In the genomic region with DNA sequence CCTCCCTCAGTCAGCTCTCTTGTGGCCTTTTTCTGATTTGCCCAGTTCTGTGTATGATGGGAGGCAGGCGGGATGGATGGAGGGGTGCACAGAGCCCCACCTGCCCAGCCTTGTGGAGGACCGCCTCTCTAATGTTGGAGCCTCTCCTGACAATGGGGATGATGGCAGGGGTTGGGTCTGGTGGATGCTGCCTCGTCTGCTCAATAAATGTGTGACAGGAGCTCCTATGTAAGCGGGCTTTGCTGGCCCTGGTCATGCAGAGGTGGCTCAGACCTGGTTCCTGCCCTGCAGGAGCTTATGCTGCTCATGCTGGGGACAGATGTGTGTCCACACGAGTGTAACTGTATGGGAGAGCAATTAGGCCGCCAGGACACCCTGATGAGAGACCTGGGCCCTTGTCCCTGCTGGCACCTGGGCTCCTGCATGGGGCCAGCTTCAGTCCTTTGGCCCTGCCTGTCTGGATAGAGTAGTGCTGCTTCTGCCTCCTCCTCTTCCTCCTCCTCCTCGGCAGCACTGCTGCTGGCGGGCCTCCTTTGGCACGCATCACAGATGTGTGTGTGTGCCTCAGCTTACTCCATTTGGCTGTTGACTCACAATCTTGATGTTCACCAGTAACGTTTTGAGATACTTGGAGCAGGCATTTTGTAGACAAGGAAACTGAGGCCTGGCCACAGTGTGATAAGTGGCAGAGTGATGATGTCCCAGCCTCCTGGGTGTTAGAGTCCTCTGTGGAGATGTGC, we compare ENCODE assay signal across 14 cellular contexts.
"Had no signal": no experiment of that assay in that cellular context is flagged by ENCODE, and none has a peak within 500 bp of the region (broad histone marks: within the 10 kb centered on the region; RNA-seq: fewer than 3 reads in every experiment).

No MANE protein-coding gene starts in this region.

- H2AFZ ChIP-seq: hepatocyte had no signal

- ATAC-seq: activated CD8-positive, alpha-beta memory T cell treated with anti-CD3 and anti-CD28 coated beads, Interleukin-2, amount 10 ng/mL, durations not matched to agents 7 days and 5 days; esophagus mucosa; stimulated activated memory B cell treated with anti-CD40 and anti-IgM and Interleukin-4, amounts not matched to agents 10 μg/mL and 1 μg/mL and 100 μg/mL, for 72 hours had no signal

- H3K9me3 Mint-ChIP-seq: activated CD4-positive, alpha-beta memory T cell treated with anti-CD3 and anti-CD28 coated beads for 36 hours; mesothelial cell of epicardium; neural crest cell; stimulated activated memory B cell treated with anti-CD40 and anti-IgM and Interleukin-4, amounts not matched to agents 10 μg/mL and 1 μg/mL and 100 μg/mL, for 72 hours had no signal

- H3K4me3 ChIP-seq: cardiac muscle cell, colonic mucosa, hepatocyte, tibial nerve had no signal

- H3K27me3 Mint-ChIP-seq: activated CD4-positive, alpha-beta memory T cell treated with anti-CD3 and anti-CD28 coated beads for 36 hours; activated CD8-positive, alpha-beta memory T cell treated with anti-CD3 and anti-CD28 coated beads, Interleukin-2, amount 10 ng/mL, durations not matched to agents 7 days and 5 days; stimulated activated memory B cell treated with anti-CD40 and anti-IgM and Interleukin-4, amounts not matched to agents 10 μg/mL and 1 μg/mL and 100 μg/mL, for 72 hours had no signal

- H3K36me3 ChIP-seq: cardiac muscle cell, colonic mucosa had no signal

- H3K4me1 Mint-ChIP-seq: activated CD8-positive, alpha-beta memory T cell treated with anti-CD3 and anti-CD28 coated beads, Interleukin-2, amount 10 ng/mL, durations not matched to agents 7 days and 5 days had no signal

- H3K27me3 ChIP-seq: cardiac muscle cell, colonic mucosa, hepatocyte, tibial nerve had no signal

- H3K79me2 ChIP-seq: hepatocyte had no signal

- H3K4me2 ChIP-seq: hepatocyte had no signal

- H3K27ac ChIP-seq: cardiac muscle cell, colonic mucosa, hepatocyte, VCaP had no signal

- H3K27ac Mint-ChIP-seq: activated CD4-positive, alpha-beta memory T cell treated with anti-CD3 and anti-CD28 coated beads for 36 hours; activated CD8-positive, alpha-beta memory T cell treated with anti-CD3 and anti-CD28 coated beads, Interleukin-2, amount 10 ng/mL, durations not matched to agents 7 days and 5 days; mesothelial cell of epicardium; stimulated activated memory B cell treated with anti-CD40 and anti-IgM and Interleukin-4, amounts not matched to agents 10 μg/mL and 1 μg/mL and 100 μg/mL, for 72 hours had no signal

- H3K4me1 ChIP-seq: colonic mucosa had no signal

- DNase-seq: activated CD4-positive, alpha-beta memory T cell treated with anti-CD3 and anti-CD28 coated beads for 36 hours; activated CD8-positive, alpha-beta memory T cell treated with anti-CD3 and anti-CD28 coated beads, Interleukin-2, amount 10 ng/mL, durations not matched to agents 7 days and 5 days; activated effector memory CD4-positive, alpha-beta T cell treated with Interleukin-2 at 50 U/mL for 16 hours; activated naive CD4-positive, alpha-beta T cell treated with anti-CD3 and anti-CD28 coated beads, Interleukin-2, amount 50 U/mL, for 16 hours; activated T-cell treated with anti-CD3 and anti-CD28 coated beads, Interleukin-2, amount 50 U/mL, for 1 hour; colonic mucosa had no signal

- H3K9me3 ChIP-seq: colonic mucosa, tibial nerve had no signal

- H3K4me3 Mint-ChIP-seq: activated CD4-positive, alpha-beta memory T cell treated with anti-CD3 and anti-CD28 coated beads for 36 hours; activated CD8-positive, alpha-beta memory T cell treated with anti-CD3 and anti-CD28 coated beads, Interleukin-2, amount 10 ng/mL, durations not matched to agents 7 days and 5 days; mesothelial cell of epicardium; neural crest cell; stimulated activated memory B cell treated with anti-CD40 and anti-IgM and Interleukin-4, amounts not matched to agents 10 μg/mL and 1 μg/mL and 100 μg/mL, for 72 hours had no signal
